Comparison of ENCODE assay signal across 1 cellular context in the genomic region with DNA sequence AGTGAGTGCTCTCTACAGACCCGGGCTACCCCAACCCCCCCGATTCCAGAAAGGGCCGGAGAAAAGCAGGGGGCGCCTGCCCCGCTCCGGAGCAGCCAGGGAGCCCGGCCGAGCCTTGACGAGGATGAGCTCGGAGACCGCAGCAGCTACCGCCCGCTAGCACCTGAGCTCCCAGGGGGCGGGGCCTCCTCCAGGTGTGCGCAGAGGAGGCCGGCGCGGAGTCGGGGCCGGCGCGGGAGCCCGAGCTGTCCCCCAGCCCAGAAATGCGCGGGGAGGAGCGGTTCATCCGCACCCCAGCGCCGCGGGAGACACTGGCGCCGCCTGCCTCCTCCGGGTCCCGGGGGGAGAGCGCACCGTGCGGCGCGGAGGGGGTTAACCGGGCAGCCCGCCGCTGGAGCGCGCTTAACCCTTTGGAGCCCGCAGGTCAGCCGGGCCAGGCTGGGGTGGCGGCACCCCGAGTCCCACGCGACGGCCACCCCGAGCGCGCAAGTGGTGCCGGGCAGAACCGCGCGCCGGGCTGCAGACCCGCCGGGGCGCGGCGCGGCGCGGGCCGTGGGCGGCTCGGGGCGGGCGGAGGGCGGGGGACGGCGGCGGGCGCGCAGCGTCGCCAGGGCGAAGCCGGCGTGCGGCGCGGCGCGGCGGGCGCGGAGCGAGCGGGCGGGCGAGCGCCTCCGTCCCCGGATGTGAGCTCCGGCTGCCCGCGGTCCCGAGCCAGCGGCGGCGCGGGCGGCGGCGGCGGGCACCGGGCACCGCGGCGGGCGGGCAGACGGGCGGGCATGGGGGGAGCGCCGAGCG.
TF ChIP-seq lines count a peak whose summit lies in the region.

A gene (plus strand): TSS at position 615 of the 795 bp plus-strand sequence. CDS start 556 bp downstream, outside the sequence.

TF ChIP-seq in HEK293, 187 proteins besides CTCF, POLR2A, EP300 and RAD21 (continued from another document):
- TF ChIP-seq, protein P1, sequence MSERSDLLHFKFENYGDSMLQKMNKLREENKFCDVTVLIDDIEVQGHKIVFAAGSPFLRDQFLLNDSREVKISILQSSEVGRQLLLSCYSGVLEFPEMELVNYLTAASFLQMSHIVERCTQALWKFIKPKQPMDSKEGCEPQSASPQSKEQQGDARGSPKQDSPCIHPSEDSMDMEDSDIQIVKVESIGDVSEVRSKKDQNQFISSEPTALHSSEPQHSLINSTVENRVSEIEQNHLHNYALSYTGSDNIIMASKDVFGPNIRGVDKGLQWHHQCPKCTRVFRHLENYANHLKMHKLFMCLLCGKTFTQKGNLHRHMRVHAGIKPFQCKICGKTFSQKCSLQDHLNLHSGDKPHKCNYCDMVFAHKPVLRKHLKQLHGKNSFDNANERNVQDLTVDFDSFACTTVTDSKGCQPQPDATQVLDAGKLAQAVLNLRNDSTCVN (tag by site-specific recombination; optimal IDR thresholded peaks at IDR 0.05): peak; percentile 75
- TF ChIP-seq KLF8 (tag by site-specific recombination; IDR thresholded peaks at IDR 0.05) (peak; percentile 32; the same call in 1 of the 2 replicates), GLIS2 (tag by site-specific recombination; IDR thresholded peaks at IDR 0.05) (peak; percentile 19; the same call in 1 of the 2 replicates), ZNF341 (tag by site-specific recombination; IDR thresholded peaks at IDR 0.05; ENCODE audit: low read depth) (peak; percentile 71), ZBTB17 (tag by site-specific recombination; IDR thresholded peaks at IDR 0.05) (peak; percentile 34; the same call in 1 of the 2 replicates), BCL11A (tag by site-specific recombination; IDR thresholded peaks at IDR 0.05; ENCODE audit: low read depth) (no peak), ZNF423 (tag by site-specific recombination; IDR thresholded peaks at IDR 0.05) (0 out of 2 replicates have a peak, but pooled peaks have one; percentile 27), GLIS1 (tag by site-specific recombination; IDR thresholded peaks at IDR 0.05) (peak; percentile 35; the same call in 1 of the 2 replicates), ZIC2 (tag by site-specific recombination; IDR thresholded peaks at IDR 0.05) (0 out of 2 replicates have a peak, but pooled peaks have one; percentile 34), ZNF501 (tag by site-specific recombination; IDR thresholded peaks at IDR 0.05) (no peak), KLF9 (tag by site-specific recombination; IDR thresholded peaks at IDR 0.05; ENCODE audit: low read depth) (peak; percentile 39; the same call in 1 of the 2 replicates), ZEB2 (tag by site-specific recombination; IDR thresholded peaks at IDR 0.05) (peak; percentile 77; the same call in 1 of the 2 replicates), ZNF19 (tag by site-specific recombination; IDR thresholded peaks at IDR 0.05; ENCODE audit: low read depth) (no peak), SCRT2 (tag by site-specific recombination; IDR thresholded peaks at IDR 0.05) (no peak)
- TF ChIP-seq, protein P2, sequence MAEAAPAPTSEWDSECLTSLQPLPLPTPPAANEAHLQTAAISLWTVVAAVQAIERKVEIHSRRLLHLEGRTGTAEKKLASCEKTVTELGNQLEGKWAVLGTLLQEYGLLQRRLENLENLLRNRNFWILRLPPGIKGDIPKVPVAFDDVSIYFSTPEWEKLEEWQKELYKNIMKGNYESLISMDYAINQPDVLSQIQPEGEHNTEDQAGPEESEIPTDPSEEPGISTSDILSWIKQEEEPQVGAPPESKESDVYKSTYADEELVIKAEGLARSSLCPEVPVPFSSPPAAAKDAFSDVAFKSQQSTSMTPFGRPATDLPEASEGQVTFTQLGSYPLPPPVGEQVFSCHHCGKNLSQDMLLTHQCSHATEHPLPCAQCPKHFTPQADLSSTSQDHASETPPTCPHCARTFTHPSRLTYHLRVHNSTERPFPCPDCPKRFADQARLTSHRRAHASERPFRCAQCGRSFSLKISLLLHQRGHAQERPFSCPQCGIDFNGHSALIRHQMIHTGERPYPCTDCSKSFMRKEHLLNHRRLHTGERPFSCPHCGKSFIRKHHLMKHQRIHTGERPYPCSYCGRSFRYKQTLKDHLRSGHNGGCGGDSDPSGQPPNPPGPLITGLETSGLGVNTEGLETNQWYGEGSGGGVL (tag by site-specific recombination; IDR thresholded peaks at IDR 0.05): peak; percentile 52; the same call in 1 of the 2 replicates
- TF ChIP-seq, protein P3, sequence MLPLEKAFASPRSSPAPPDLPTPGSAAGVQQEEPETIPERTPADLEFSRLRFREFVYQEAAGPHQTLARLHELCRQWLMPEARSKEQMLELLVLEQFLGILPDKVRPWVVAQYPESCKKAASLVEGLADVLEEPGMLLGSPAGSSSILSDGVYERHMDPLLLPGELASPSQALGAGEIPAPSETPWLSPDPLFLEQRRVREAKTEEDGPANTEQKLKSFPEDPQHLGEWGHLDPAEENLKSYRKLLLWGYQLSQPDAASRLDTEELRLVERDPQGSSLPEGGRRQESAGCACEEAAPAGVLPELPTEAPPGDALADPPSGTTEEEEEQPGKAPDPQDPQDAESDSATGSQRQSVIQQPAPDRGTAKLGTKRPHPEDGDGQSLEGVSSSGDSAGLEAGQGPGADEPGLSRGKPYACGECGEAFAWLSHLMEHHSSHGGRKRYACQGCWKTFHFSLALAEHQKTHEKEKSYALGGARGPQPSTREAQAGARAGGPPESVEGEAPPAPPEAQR (tag by site-specific recombination; IDR thresholded peaks at IDR 0.05): no peak
- TF ChIP-seq, protein P4, sequence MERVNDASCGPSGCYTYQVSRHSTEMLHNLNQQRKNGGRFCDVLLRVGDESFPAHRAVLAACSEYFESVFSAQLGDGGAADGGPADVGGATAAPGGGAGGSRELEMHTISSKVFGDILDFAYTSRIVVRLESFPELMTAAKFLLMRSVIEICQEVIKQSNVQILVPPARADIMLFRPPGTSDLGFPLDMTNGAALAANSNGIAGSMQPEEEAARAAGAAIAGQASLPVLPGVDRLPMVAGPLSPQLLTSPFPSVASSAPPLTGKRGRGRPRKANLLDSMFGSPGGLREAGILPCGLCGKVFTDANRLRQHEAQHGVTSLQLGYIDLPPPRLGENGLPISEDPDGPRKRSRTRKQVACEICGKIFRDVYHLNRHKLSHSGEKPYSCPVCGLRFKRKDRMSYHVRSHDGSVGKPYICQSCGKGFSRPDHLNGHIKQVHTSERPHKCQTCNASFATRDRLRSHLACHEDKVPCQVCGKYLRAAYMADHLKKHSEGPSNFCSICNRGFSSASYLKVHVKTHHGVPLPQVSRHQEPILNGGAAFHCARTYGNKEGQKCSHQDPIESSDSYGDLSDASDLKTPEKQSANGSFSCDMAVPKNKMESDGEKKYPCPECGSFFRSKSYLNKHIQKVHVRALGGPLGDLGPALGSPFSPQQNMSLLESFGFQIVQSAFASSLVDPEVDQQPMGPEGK (tag by site-specific recombination; IDR thresholded peaks at IDR 0.05): peak; percentile 55; the same call in 1 of the 2 replicates
- TF ChIP-seq, protein P5, sequence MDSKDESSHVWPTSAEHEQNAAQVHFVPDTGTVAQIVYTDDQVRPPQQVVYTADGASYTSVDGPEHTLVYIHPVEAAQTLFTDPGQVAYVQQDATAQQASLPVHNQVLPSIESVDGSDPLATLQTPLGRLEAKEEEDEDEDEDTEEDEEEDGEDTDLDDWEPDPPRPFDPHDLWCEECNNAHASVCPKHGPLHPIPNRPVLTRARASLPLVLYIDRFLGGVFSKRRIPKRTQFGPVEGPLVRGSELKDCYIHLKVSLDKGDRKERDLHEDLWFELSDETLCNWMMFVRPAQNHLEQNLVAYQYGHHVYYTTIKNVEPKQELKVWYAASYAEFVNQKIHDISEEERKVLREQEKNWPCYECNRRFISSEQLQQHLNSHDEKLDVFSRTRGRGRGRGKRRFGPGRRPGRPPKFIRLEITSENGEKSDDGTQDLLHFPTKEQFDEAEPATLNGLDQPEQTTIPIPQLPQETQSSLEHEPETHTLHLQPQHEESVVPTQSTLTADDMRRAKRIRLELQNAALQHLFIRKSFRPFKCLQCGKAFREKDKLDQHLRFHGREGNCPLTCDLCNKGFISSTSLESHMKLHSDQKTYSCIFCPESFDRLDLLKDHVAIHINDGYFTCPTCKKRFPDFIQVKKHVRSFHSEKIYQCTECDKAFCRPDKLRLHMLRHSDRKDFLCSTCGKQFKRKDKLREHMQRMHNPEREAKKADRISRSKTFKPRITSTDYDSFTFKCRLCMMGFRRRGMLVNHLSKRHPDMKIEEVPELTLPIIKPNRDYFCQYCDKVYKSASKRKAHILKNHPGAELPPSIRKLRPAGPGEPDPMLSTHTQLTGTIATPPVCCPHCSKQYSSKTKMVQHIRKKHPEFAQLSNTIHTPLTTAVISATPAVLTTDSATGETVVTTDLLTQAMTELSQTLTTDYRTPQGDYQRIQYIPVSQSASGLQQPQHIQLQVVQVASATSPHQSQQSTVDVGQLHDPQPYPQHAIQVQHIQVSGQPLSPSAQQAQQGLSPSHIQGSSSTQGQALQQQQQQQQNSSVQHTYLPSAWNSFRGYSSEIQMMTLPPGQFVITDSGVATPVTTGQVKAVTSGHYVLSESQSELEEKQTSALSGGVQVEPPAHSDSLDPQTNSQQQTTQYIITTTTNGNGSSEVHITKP (tag by site-specific recombination; IDR thresholded peaks at IDR 0.05): peak; percentile 26; the same call in 1 of the 2 replicates
- TF ChIP-seq, protein P6, sequence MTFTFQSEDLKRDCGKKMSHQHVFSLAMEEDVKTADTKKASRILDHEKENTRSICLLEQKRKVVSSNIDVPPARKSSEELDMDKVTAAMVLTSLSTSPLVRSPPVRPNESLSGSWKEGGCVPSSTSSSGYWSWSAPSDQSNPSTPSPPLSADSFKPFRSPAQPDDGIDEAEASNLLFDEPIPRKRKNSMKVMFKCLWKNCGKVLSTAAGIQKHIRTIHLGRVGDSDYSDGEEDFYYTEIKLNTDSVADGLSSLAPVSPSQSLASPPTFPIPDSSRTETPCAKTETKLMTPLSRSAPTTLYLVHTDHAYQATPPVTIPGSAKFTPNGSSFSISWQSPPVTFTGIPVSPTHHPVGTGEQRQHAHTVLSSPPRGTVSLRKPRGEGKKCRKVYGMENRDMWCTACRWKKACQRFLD (tag by site-specific recombination; IDR thresholded peaks at IDR 0.05): no peak
